22 cellular contexts compared by ENCODE assay signal in the genomic region with DNA sequence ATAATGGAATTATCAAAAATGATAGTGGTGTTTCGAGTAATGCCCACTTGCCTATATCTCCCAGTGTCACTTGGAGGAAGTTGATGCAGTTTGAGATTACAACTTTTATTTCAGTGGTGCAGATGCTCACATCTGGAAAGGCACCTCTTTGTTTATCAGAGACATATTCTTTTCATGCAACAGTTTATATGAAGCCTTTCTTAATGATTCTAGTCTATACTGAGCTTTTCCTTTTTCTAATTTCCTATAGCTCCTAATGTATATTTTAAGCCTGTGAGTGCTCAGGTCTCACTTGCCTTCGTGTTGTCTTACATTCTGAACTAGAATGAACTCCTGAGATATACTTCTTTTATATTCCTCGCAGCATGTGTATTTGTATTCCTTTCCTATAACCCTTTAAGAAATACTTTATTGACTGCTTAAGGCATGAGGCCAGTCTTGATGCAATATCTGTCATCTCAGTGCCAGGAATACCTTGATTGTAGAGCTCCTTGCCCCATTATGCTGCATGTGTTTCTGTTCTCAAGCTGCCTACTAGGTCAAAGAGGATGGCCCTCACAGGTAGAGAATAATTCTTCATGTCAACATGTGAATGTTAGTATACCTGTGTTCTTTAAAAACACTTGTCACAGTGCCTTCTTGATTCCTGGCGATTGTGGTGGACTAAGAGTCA.
"Had no signal": no experiment of that assay in that cellular context is flagged by ENCODE, and none has a peak within 500 bp of the region (broad histone marks: within the 10 kb centered on the region; RNA-seq: fewer than 3 reads in every experiment).

No MANE protein-coding gene starts in this region.

- H3K27me3 ChIP-seq: hepatocyte, right lobe of liver, tibial artery, upper lobe of left lung, vagina had no signal

- H3K4me3 ChIP-seq: hepatocyte, lung, psoas muscle, right lobe of liver, tibial artery, upper lobe of left lung, vagina had no signal

- H3K4me2 ChIP-seq: hepatocyte had no signal

- H3K9me3 Mint-ChIP-seq: dendritic cell treated with granulocyte-macrophage colony-stimulating factor and Interleukin-4, amounts not matched to agents 40 ng/mL and 50 ng/mL, for 4 days; effector memory CD8-positive, alpha-beta T cell; stimulated activated effector memory CD8-positive, alpha-beta T cell treated with anti-CD3 and anti-CD28 coated beads, Interleukin-12 subunit alpha, Interleukin-12 subunit beta, amount 100 ng/mL, for 72 hours had no signal

- H3K4me1 ChIP-seq: psoas muscle, right lobe of liver, upper lobe of left lung, vagina had no signal

- H3K27ac ChIP-seq: hepatocyte, psoas muscle, right lobe of liver, tibial artery, upper lobe of left lung, vagina had no signal

- H3K4me3 Mint-ChIP-seq: dendritic cell treated with granulocyte-macrophage colony-stimulating factor and Interleukin-4, amounts not matched to agents 40 ng/mL and 50 ng/mL, for 4 days; effector memory CD8-positive, alpha-beta T cell; naive B cell; nephron; stimulated activated effector memory CD8-positive, alpha-beta T cell treated with anti-CD3 and anti-CD28 coated beads, Interleukin-12 subunit alpha, Interleukin-12 subunit beta, amount 100 ng/mL, for 72 hours had no signal

- DNase-seq: effector memory CD8-positive, alpha-beta T cell; foreskin melanocyte; head of caudate nucleus; left colon; left ventricle myocardium superior; mesendoderm; naive B cell; occipital lobe; psoas muscle; retina; right lobe of liver; stimulated activated CD4-positive, alpha-beta T cell treated with anti-CD3 and anti-CD28 coated beads, Interleukin-4, amount 100 ng/mL, for 1 hour; stimulated activated CD8-positive, alpha-beta memory T cell treated with anti-CD3 and anti-CD28 coated beads, Interleukin-4, amount 100 ng/mL, for 48 hours; stimulated activated naive CD8-positive, alpha-beta T cell treated with anti-CD3 and anti-CD28 coated beads, Interleukin-15, Interleukin-2, amounts not matched to agents 100 U/mL and 50 U/mL, for 24 hours; tibial artery; upper lobe of left lung had no signal

- H3K27me3 Mint-ChIP-seq: dendritic cell treated with granulocyte-macrophage colony-stimulating factor and Interleukin-4, amounts not matched to agents 40 ng/mL and 50 ng/mL, for 4 days; effector memory CD8-positive, alpha-beta T cell; naive B cell had no signal

- H3K4me1 Mint-ChIP-seq: nephron; stimulated activated effector memory CD8-positive, alpha-beta T cell treated with anti-CD3 and anti-CD28 coated beads, Interleukin-12 subunit alpha, Interleukin-12 subunit beta, amount 100 ng/mL, for 72 hours had no signal

- ATAC-seq: effector memory CD8-positive, alpha-beta T cell; left colon; left ventricle myocardium superior; right lobe of liver; stimulated activated effector memory CD8-positive, alpha-beta T cell treated with anti-CD3 and anti-CD28 coated beads, Interleukin-12 subunit alpha, Interleukin-12 subunit beta, amount 100 ng/mL, for 72 hours; stimulated activated naive CD8-positive, alpha-beta T cell treated with anti-CD3 and anti-CD28 coated beads, Interleukin-15, Interleukin-2, amounts not matched to agents 100 U/mL and 50 U/mL, for 24 hours had no signal

- H3K36me3 ChIP-seq: upper lobe of left lung had no signal

- H3K9me3 ChIP-seq: right lobe of liver had no signal

- H3K27ac Mint-ChIP-seq: dendritic cell treated with granulocyte-macrophage colony-stimulating factor and Interleukin-4, amounts not matched to agents 40 ng/mL and 50 ng/mL, for 4 days; effector memory CD8-positive, alpha-beta T cell; naive B cell; nephron; stimulated activated effector memory CD8-positive, alpha-beta T cell treated with anti-CD3 and anti-CD28 coated beads, Interleukin-12 subunit alpha, Interleukin-12 subunit beta, amount 100 ng/mL, for 72 hours had no signal

- H3K36me3 Mint-ChIP-seq: stimulated activated effector memory CD8-positive, alpha-beta T cell treated with anti-CD3 and anti-CD28 coated beads, Interleukin-12 subunit alpha, Interleukin-12 subunit beta, amount 100 ng/mL, for 72 hours had no signal

- H2AFZ ChIP-seq: hepatocyte had no signal

- H3K79me2 ChIP-seq: hepatocyte had no signal
